ENCODE assay signal across 1 cellular context in genomic region chr15:84868037-84868880, GRCh38.
TF ChIP-seq lines count a peak whose summit lies in the region.

No MANE protein-coding gene starts in this region.

TF ChIP-seq in K562, 482 proteins besides CTCF, POLR2A, EP300 and RAD21:
- TF ChIP-seq MAFK (IDR thresholded peaks at IDR 0.05; ENCODE audit: low read length) (no peak), NFIC (IDR thresholded peaks at IDR 0.05) (no peak), ZNF518B (CRISPR knock-in tag; IDR thresholded peaks at IDR 0.05) (no peak), ZNF830 (CRISPR knock-in tag; IDR thresholded peaks at IDR 0.05) (no peak), ETV6 (IDR thresholded peaks at IDR 0.05; ENCODE audit: borderline replicate concordance in 1 of 2, low read depth in 2 of 2, low read length in 1 of 2) (no peak), ETV6 (CRISPR knock-in tag; IDR thresholded peaks at IDR 0.05; ENCODE audit: borderline replicate concordance) (no peak), ELF2 (CRISPR knock-in tag; IDR thresholded peaks at IDR 0.05) (no peak), DPF2 (IDR thresholded peaks at IDR 0.05) (no peak), HMGN3 (IDR thresholded peaks at IDR 0.05; ENCODE audit: borderline replicate concordance, extremely low read depth, insufficient read length, low read depth, low read length) (no peak), SMAD1 (IDR thresholded peaks at IDR 0.05; ENCODE audit: low read depth, low read length, partially characterized antibody) (no peak)
